In genomic region chr2:238527565-238527964, GRCh38 we compare ENCODE assay signal across 18 cellular contexts.
A peak's percentile ranks its signal among the peaks of the same experiment; 100 is the strongest.
DNase-seq lines count a peak whose midpoint lies in the region; FAIRE-seq and TF ChIP-seq lines count a peak whose summit lies in the region.
"Had no signal": no experiment of that assay in that cellular context is flagged by ENCODE, and none has a peak within 500 bp of the region (broad histone marks: within the 10 kb centered on the region; RNA-seq: fewer than 3 reads in every experiment).

No MANE protein-coding gene starts in this region.

- no peak overlapping the region for H3K27ac Mint-ChIP-seq in activated CD4-positive, alpha-beta T cell treated with anti-CD3 and anti-CD28 coated beads, Interleukin-2, amount 10 ng/mL, durations not matched to agents 7 days and 5 days
- H3K27ac Mint-ChIP-seq: activated B cell treated with CpG ODN at 0.5 μM for 24 hours; activated T-helper 1 cell treated with anti-CD3 and anti-CD28 coated beads, Interleukin-12 subunit alpha, Interleukin-12 subunit beta, Interleukin-2, Interleukin-4 antibody, amounts not matched to agents 30 ng/mL and 10 ng/mL and 1 ng/mL, durations not matched to agents 14 hours and 24 hours and 36 hours; CD4-positive, CD25-positive, alpha-beta regulatory T cell; T-helper 17 cell had no signal

- peaks cover 7% of the 10 kb centered on the region for H3K9me3 ChIP-seq in adipocyte (ENCODE audit: control insufficient read depth, low read length)
- H3K9me3 ChIP-seq: adrenal gland had no signal

- POLR2A ChIA-PET in activated CD4-positive, alpha-beta T cell treated with anti-CD3 and anti-CD28 coated beads, Interleukin-2, amount 10 ng/mL, durations not matched to agents 7 days and 5 days (lab: Charles Lee) = no interaction called here

- no peaks in the 10 kb centered on the region for H3K36me3 ChIP-seq in adipocyte (ENCODE audit: control insufficient read depth, insufficient read depth, low read length, severe bottlenecking)
- H3K36me3 ChIP-seq: adrenal gland, spleen had no signal

- no peak for TF ChIP-seq CTCF in fibroblast of the aortic adventitia (IDR thresholded peaks at IDR 0.05; ENCODE audit: insufficient read depth, low read length)

- peak; percentile 65 for DNase-seq in GM04503 (ENCODE audit: low read depth)
- peak; percentile 31 for DNase-seq in adipocyte (ENCODE audit: low read depth)
- peak; percentile 59 for DNase-seq in fibroblast of the aortic adventitia (ENCODE audit: low read depth)
- DNase-seq in urothelium cell line (ENCODE audit: low spot score) = peak; percentile 35
- DNase-seq in NCI-H1105 (lab: John Stamatoyannopoulos, UW) = no peak
- DNase-seq in NCI-H128 (lab: John Stamatoyannopoulos, UW; ENCODE audit: unreplicated experiment) = no peak
- DNase-seq in activated CD4-positive, alpha-beta T cell treated with anti-CD3 and anti-CD28 coated beads, Interleukin-2, amount 10 ng/mL, durations not matched to agents 7 days and 5 days = no peak
- DNase-seq: activated B cell treated with CpG ODN at 0.5 μM for 24 hours; adrenal gland; CD4-positive, CD25-positive, alpha-beta regulatory T cell; DMS79 treated with DMSO at 0.1 percent for 48 hours; naive thymus-derived CD8-positive, alpha-beta T cell; NCI-H1930; SIG-M5; T-helper 17 cell had no signal

- H3K4me3 Mint-ChIP-seq in activated CD4-positive, alpha-beta T cell treated with anti-CD3 and anti-CD28 coated beads, Interleukin-2, amount 10 ng/mL, durations not matched to agents 7 days and 5 days = no peak overlapping the region
- H3K4me3 Mint-ChIP-seq: activated B cell treated with CpG ODN at 0.5 μM for 24 hours; activated T-helper 1 cell treated with anti-CD3 and anti-CD28 coated beads, Interleukin-12 subunit alpha, Interleukin-12 subunit beta, Interleukin-2, Interleukin-4 antibody, amounts not matched to agents 30 ng/mL and 10 ng/mL and 1 ng/mL, durations not matched to agents 14 hours and 24 hours and 36 hours; CD4-positive, CD25-positive, alpha-beta regulatory T cell; naive thymus-derived CD8-positive, alpha-beta T cell; T-helper 17 cell had no signal

- H3K9me3 Mint-ChIP-seq in activated CD4-positive, alpha-beta T cell treated with anti-CD3 and anti-CD28 coated beads, Interleukin-2, amount 10 ng/mL, durations not matched to agents 7 days and 5 days = peaks cover 19% of the 10 kb centered on the region

- no peaks in the 10 kb centered on the region for H3K36me3 Mint-ChIP-seq in activated CD4-positive, alpha-beta T cell treated with anti-CD3 and anti-CD28 coated beads, Interleukin-2, amount 10 ng/mL, durations not matched to agents 7 days and 5 days (ENCODE audit: low read depth)
- H3K36me3 Mint-ChIP-seq: CD4-positive, CD25-positive, alpha-beta regulatory T cell had no signal

- H3K4me1 Mint-ChIP-seq in activated CD4-positive, alpha-beta T cell treated with anti-CD3 and anti-CD28 coated beads, Interleukin-2, amount 10 ng/mL, durations not matched to agents 7 days and 5 days = no peaks in the 10 kb centered on the region
- H3K4me1 Mint-ChIP-seq: activated B cell treated with CpG ODN at 0.5 μM for 24 hours; CD4-positive, CD25-positive, alpha-beta regulatory T cell; T-helper 17 cell had no signal

- H3K27me3 Mint-ChIP-seq in activated CD4-positive, alpha-beta T cell treated with anti-CD3 and anti-CD28 coated beads, Interleukin-2, amount 10 ng/mL, durations not matched to agents 7 days and 5 days = no peaks in the 10 kb centered on the region
- H3K27me3 Mint-ChIP-seq: CD4-positive, CD25-positive, alpha-beta regulatory T cell had no signal

- H3K4me3 ChIP-seq in adipocyte (ENCODE audit: low read length) = no peak overlapping the region
- H3K4me3 ChIP-seq in fibroblast of the aortic adventitia (ENCODE audit: low read depth, low read length) = no peak overlapping the region
- H3K4me3 ChIP-seq: adrenal gland, lung, spleen had no signal

- peaks cover 6% of the 10 kb centered on the region for H3K4me1 ChIP-seq in adipocyte (ENCODE audit: control insufficient read depth, insufficient read depth, low read length)
- H3K4me1 ChIP-seq: adrenal gland, spleen had no signal

- no peaks in the 10 kb centered on the region for H3K27me3 ChIP-seq in adipocyte (replicated peaks; ENCODE audit: control insufficient read depth, insufficient read depth, low read length)

- H3K9ac ChIP-seq in adipocyte (ENCODE audit: low read length) = no peak overlapping the region

- no peak for FAIRE-seq in urothelium cell line (lab: Jason Lieb, UNC)

- CTCF ChIA-PET in activated CD4-positive, alpha-beta T cell treated with anti-CD3 and anti-CD28 coated beads, Interleukin-2, amount 10 ng/mL, durations not matched to agents 7 days and 5 days (lab: Charles Lee) = interaction anchor here (0.6 to 1.0 kb wide), 2 partner anchors 14 to 1698 kb away, joined by 3 read pairs; no protein-coding TSS in a partner anchor

Comparison
In these comparisons a context has a peak if more than half of its experiments do, and no peak if none do; other contexts are left out.
1. DNase-seq: peak in GM04503 (single experiment), adipocyte (single experiment), fibroblast of the aortic adventitia (single experiment) and urothelium cell line (single experiment); none in NCI-H1105 (single experiment), NCI-H128 (single experiment) and activated CD4-positive, alpha-beta T cell treated with anti-CD3 and anti-CD28 coated beads, Interleukin-2, amount 10 ng/mL, durations not matched to agents 7 days and 5 days (single experiment).